Comparison of ENCODE assay signal across 18 cellular contexts in the genomic region with DNA sequence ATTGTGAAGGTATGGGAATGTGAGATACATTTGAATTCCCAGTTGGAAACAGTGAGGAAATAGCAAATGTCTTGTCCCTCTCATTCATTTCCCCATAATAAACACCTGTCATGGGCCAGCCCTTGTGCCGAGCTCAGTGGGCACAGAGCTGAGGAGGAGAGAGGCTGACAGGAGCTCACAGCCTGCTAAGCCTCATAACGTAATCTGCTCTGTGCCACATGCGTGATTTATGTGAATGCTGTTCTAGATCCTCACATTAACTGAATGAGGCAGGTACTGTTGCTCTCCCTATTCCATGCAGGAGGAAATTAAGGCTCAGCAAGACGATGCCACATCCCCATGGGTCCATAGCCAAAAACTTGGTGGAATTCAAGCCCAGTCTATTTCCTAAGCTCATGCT. TPM values are rescaled to one million over a fixed set of nuclear protein-coding genes. Genes with fewer than 3 reads are reported as not detected.
A peak's percentile ranks its signal among the peaks of the same experiment; 100 is the strongest.
DNase-seq lines count a peak whose midpoint lies in the region; ATAC-seq, FAIRE-seq and TF ChIP-seq lines count a peak whose summit lies in the region.
"Had no signal": no experiment of that assay in that cellular context is flagged by ENCODE, and none has a peak within 500 bp of the region (broad histone marks: within the 10 kb centered on the region; RNA-seq: fewer than 3 reads in every experiment).

No MANE protein-coding gene starts in this region.

- no peaks in the 10 kb centered on the region for H3K9me3 Mint-ChIP-seq in stimulated activated naive B cell treated with anti-CD40 and anti-IgM and Interleukin-4, amounts not matched to agents 10 μg/mL and 1 μg/mL and 100 μg/mL, for 72 hours
- H3K9me3 Mint-ChIP-seq: CD4-positive, CD25-positive, alpha-beta regulatory T cell had no signal

- FAIRE-seq in A549 (lab: Jason Lieb, UNC) (no peak), endothelial cell of umbilical vein (lab: Jason Lieb, UNC) (no peak)
- FAIRE-seq: GM12891, H54 had no signal

- H3K4me1 Mint-ChIP-seq in stimulated activated naive B cell treated with anti-CD40 and anti-IgM and Interleukin-4, amounts not matched to agents 10 μg/mL and 1 μg/mL and 100 μg/mL, for 72 hours, result peaks cover 2 to 5% of the 10 kb centered on the region in 2 donors
- H3K4me1 Mint-ChIP-seq: CD4-positive, CD25-positive, alpha-beta regulatory T cell had no signal

- H3K4me3 ChIP-seq in A549, result no peak overlapping the region
- no peak overlapping the region for H3K4me3 ChIP-seq in endothelial cell of umbilical vein (replicated peaks in 1 of 3; ENCODE audit: insufficient read depth in 1 of 3, low read depth in 1 of 3, low read length in 3 of 3)
- H3K4me3 ChIP-seq in spleen, result no peak overlapping the region
- H3K4me3 ChIP-seq in mucosa of descending colon, result no peak overlapping the region
- H3K4me3 ChIP-seq: BLaER1 treated with 17β-estradiol and CSF1 and Interleukin-3, amounts not matched to agents 10 nM and 100 nM; GM23248 had no signal

- BruUV-seq in endothelial cell of umbilical vein (replicated peaks; lab: Mats Ljungman, UMichigan), result no TSS peak

- no peak for ATAC-seq in A549
- no peak for ATAC-seq in HG02870 (IDR thresholded peaks at IDR 0.05; ENCODE audit: unreplicated experiment)
- no peak for ATAC-seq in mucosa of descending colon
- ATAC-seq in stimulated activated naive B cell treated with anti-CD40 and anti-IgM and Interleukin-4, amounts not matched to agents 10 μg/mL and 1 μg/mL and 100 μg/mL, for 72 hours (replicated peaks), result no peak
- ATAC-seq: HCT116 had no signal

- no peaks in the 10 kb centered on the region for H3K27me3 Mint-ChIP-seq in stimulated activated naive B cell treated with anti-CD40 and anti-IgM and Interleukin-4, amounts not matched to agents 10 μg/mL and 1 μg/mL and 100 μg/mL, for 72 hours
- H3K27me3 Mint-ChIP-seq: CD4-positive, CD25-positive, alpha-beta regulatory T cell had no signal

- H3K9me1 ChIP-seq in endothelial cell of umbilical vein (replicated peaks; ENCODE audit: control insufficient read depth, extremely low read depth, insufficient read depth, low read length), result no peaks in the 10 kb centered on the region

- peaks cover 49% of the 10 kb centered on the region for H3K4me1 ChIP-seq in A549
- H3K4me1 ChIP-seq in endothelial cell of umbilical vein (ENCODE audit: control insufficient read depth, extremely low read depth, insufficient read depth, low read length), result peaks cover 48% of the 10 kb centered on the region
- H3K4me1 ChIP-seq in spleen, result peaks cover 0 to 29% (median 11%) of the 10 kb centered on the region in 6 donors
- H3K4me1 ChIP-seq in mucosa of descending colon (ENCODE audit: low read depth), result no peaks in the 10 kb centered on the region

- DNase-seq in A549 (ENCODE audit: low read depth in 1 of 2, low spot score in 1 of 2) (no peak), NCI-H82 treated with DMSO at 0.1 percent for 48 hours (lab: John Stamatoyannopoulos, UW; ENCODE audit: unreplicated experiment) (peak; percentile 45), endothelial cell of umbilical vein (ENCODE audit: low read depth, low spot score) (no peak), spleen (peak; percentile 23), mucosa of descending colon (no peak), NCI-H1417 treated with DMSO at 0.1 percent for 48 hours (lab: John Stamatoyannopoulos, UW) (no peak)
- DNase-seq in stimulated activated naive B cell treated with anti-CD40 and anti-IgM and Interleukin-4, amounts not matched to agents 10 μg/mL and 1 μg/mL and 100 μg/mL, for 72 hours, result no peak
- DNase-seq: Calu3; CD4-positive, CD25-positive, alpha-beta regulatory T cell; DMS79; GM23248 had no signal

- intact Hi-C loops in endothelial cell of umbilical vein (cut with micrococcal nuclease) (loop anchor here (5.0 kb wide), 1 partner anchor 399 kb away; the partner anchor contains the start of gene TMCC1), spleen (cut with DNase I; ENCODE audit: low total_unique reads) (loop anchor here (5.0 to 10.0 kb wide), 3 partner anchors 109 to 442 kb away; no protein-coding TSS in a partner anchor), mucosa of descending colon (cut with DNase I, micrococcal nuclease) (loop anchor here in 1 of 2 donors (5.0 kb wide), 1 partner anchor 334 kb away; no protein-coding TSS in a partner anchor)

- no peak for TF ChIP-seq POLR2A in A549 (IDR thresholded peaks at IDR 0.05; ENCODE audit: low read length)
- no peak for TF ChIP-seq POLR2A in endothelial cell of umbilical vein (IDR thresholded peaks at IDR 0.05; ENCODE audit: low read depth, low read length)
- no peak for TF ChIP-seq POLR2A in spleen (IDR thresholded peaks at IDR 0.05)

- no peak overlapping the region for H3K4me2 ChIP-seq in A549
- no peak overlapping the region for H3K4me2 ChIP-seq in endothelial cell of umbilical vein (ENCODE audit: insufficient read depth, low read length)
- H3K4me2 ChIP-seq: BLaER1 treated with 17β-estradiol and CSF1 and Interleukin-3, amounts not matched to agents 10 nM and 100 nM had no signal

- no peak overlapping the region for H3K4me3 Mint-ChIP-seq in stimulated activated naive B cell treated with anti-CD40 and anti-IgM and Interleukin-4, amounts not matched to agents 10 μg/mL and 1 μg/mL and 100 μg/mL, for 72 hours
- H3K4me3 Mint-ChIP-seq: CD4-positive, CD25-positive, alpha-beta regulatory T cell had no signal

- no peak for TF ChIP-seq EP300 in A549 (IDR thresholded peaks at IDR 0.05)

- peaks cover 14 to 16% of the 10 kb centered on the region in 2 donors for H3K36me3 Mint-ChIP-seq in stimulated activated naive B cell treated with anti-CD40 and anti-IgM and Interleukin-4, amounts not matched to agents 10 μg/mL and 1 μg/mL and 100 μg/mL, for 72 hours

- CTCF ChIA-PET in A549 (lab: Yijun Ruan, JAX) (interaction anchor here (0.9 to 2.2 kb wide), 8 partner anchors 100 to 449 kb away, joined by 3 to 7 read pairs (median 4); no protein-coding TSS in a partner anchor), endothelial cell of umbilical vein (lab: Charles Lee) (interaction anchor here (0.7 to 3.8 kb wide), 5 partner anchors 66 to 112 kb away, joined by 3 to 80 read pairs (median 6); no protein-coding TSS in a partner anchor)

- no peak overlapping the region for H2AFZ ChIP-seq in endothelial cell of umbilical vein (ENCODE audit: low read depth, low read length)
- H2AFZ ChIP-seq: GM23248 had no signal

- 95% methylated on average over 4 of the region's 4 CpGs for WGBS in A549 (ENCODE audit: missing lambda C conversion rate)
- 92 to 97% (median 94%) methylated on average over 4 of the region's 4 CpGs for WGBS in spleen, 5 donors

- H3K9me3 ChIP-seq in A549 (no peaks in the 10 kb centered on the region), endothelial cell of umbilical vein (replicated peaks; ENCODE audit: control insufficient read depth, insufficient read depth, low read length) (no peaks in the 10 kb centered on the region), spleen (no peaks in the 10 kb centered on the region), mucosa of descending colon (no peaks in the 10 kb centered on the region)
- H3K9me3 ChIP-seq: BLaER1 treated with 17β-estradiol and CSF1 and Interleukin-3, amounts not matched to agents 10 nM and 100 nM had no signal

- no peaks in the 10 kb centered on the region for H3K79me2 ChIP-seq in endothelial cell of umbilical vein (ENCODE audit: control insufficient read depth, insufficient read depth, low read length)

- dilution Hi-C loops in endothelial cell of umbilical vein (cut with MboI; ENCODE audit: extremely low pct_ligation_motif_present, low sequenced_read_pairs), result no loop called here

- H3K27ac ChIP-seq in A549, result peak overlapping the region; percentile 89 to 92; a peak in 5 of 6 replicates
- peak overlapping the region; percentile 5 for H3K27ac ChIP-seq in endothelial cell of umbilical vein (ENCODE audit: insufficient read depth, low read depth, low read length)
- H3K27ac ChIP-seq in spleen, result no peak overlapping the region
- H3K27ac ChIP-seq: 22Rv1; BLaER1 treated with 17β-estradiol and CSF1 and Interleukin-3, amounts not matched to agents 10 nM and 100 nM; GM23248 had no signal

- H3K27me3 ChIP-seq in endothelial cell of umbilical vein (ENCODE audit: control insufficient read depth in 2 of 2, insufficient read depth in 2 of 2, low read length in 2 of 2) (no peaks in the 10 kb centered on the region), spleen (replicated peaks in 1 of 7) (no peaks in the 10 kb centered on the region)
- H3K27me3 ChIP-seq: BLaER1 treated with 17β-estradiol and CSF1 and Interleukin-3, amounts not matched to agents 10 nM and 100 nM had no signal

- no peak for TF ChIP-seq CTCF in A549 (IDR thresholded peaks at IDR 0.05)
- TF ChIP-seq CTCF in endothelial cell of umbilical vein (IDR thresholded peaks at IDR 0.05; ENCODE audit: extremely low read depth in 1 of 2, insufficient read depth in 1 of 2, low read depth in 1 of 2, low read length in 2 of 2), result no peak
- no peak for TF ChIP-seq CTCF in spleen (IDR thresholded peaks at IDR 0.05 in 8 of 11, conservative IDR thresholded peaks at IDR 0.05 in 3 of 11)
- no peak for TF ChIP-seq CTCF in mucosa of descending colon (IDR thresholded peaks at IDR 0.05)

- TF ChIP-seq RAD21 in A549 (conservative IDR thresholded peaks at IDR 0.05 in 1 of 2, IDR thresholded peaks at IDR 0.05 in 1 of 2), result no peak

- POLR2A ChIA-PET in A549 (lab: Yijun Ruan, JAX), result no interaction called here
- POLR2A ChIA-PET in endothelial cell of umbilical vein (lab: Charles Lee), result interaction anchor here (1.1 kb wide), 1 partner anchor 103 kb away, joined by 4 read pairs; no protein-coding TSS in a partner anchor

- H3K27ac Mint-ChIP-seq in stimulated activated naive B cell treated with anti-CD40 and anti-IgM and Interleukin-4, amounts not matched to agents 10 μg/mL and 1 μg/mL and 100 μg/mL, for 72 hours, result no peak overlapping the region

- H3K9ac ChIP-seq in endothelial cell of umbilical vein (replicated peaks; ENCODE audit: extremely low read depth, insufficient read depth, low read length), result no peak overlapping the region
- H3K9ac ChIP-seq: BLaER1 treated with 17β-estradiol and CSF1 and Interleukin-3, amounts not matched to agents 10 nM and 100 nM; GM23248 had no signal

- peaks cover 0 to 4% of the 10 kb centered on the region in 2 experiments for H3K36me3 ChIP-seq in endothelial cell of umbilical vein (ENCODE audit: control insufficient read depth in 2 of 2, extremely low read depth in 1 of 2, insufficient read depth in 2 of 2, low read length in 2 of 2)
- peaks cover 0 to 76% (median 0%) of the 10 kb centered on the region in 6 donors for H3K36me3 ChIP-seq in spleen
- H3K36me3 ChIP-seq in mucosa of descending colon (ENCODE audit: low read depth), result no peaks in the 10 kb centered on the region

- no peaks in the 10 kb centered on the region for H4K20me1 ChIP-seq in endothelial cell of umbilical vein (replicated peaks; ENCODE audit: control insufficient read depth, extremely low read depth, insufficient read depth, low read length)
- H4K20me1 ChIP-seq: BLaER1 treated with 17β-estradiol and CSF1 and Interleukin-3, amounts not matched to agents 10 nM and 100 nM had no signal

RNA-seq across cellular contexts. Expression of gene RHO, which starts 35.2 kb away (rescaled TPM):
- 0.03 and 0.04 TPM in 2 replicates for polyA plus RNA-seq in A549 (2011; rRNA removed)
- polyA plus RNA-seq in A549 (2012; cell fraction: cytosol; rRNA removed), result 0.01 TPM in 1 of 2 replicates, not detected in the other
- polyA plus RNA-seq in A549 (2012; cell fraction: nucleus; rRNA removed), result 0.05 and 0.11 TPM in 2 replicates
- polyA plus RNA-seq in A549 (2017; fragmentation: RNase III; extraction: RNeasy Plus Mini Kit Qiagen cat#74134 plus additional on column Dnase treatment), result not detected in 3 replicates
- polyA minus RNA-seq in A549 (2011; rRNA and poly(A)+ RNA removed), result not detected in 2 replicates
- not detected in 2 replicates for total RNA-seq in endothelial cell of umbilical vein
- polyA plus RNA-seq in endothelial cell of umbilical vein, result not detected in 2 replicates
- polyA plus RNA-seq in endothelial cell of umbilical vein (2011; cell fraction: cytosol; rRNA removed), result not detected in 2 replicates
- 0.12 TPM in 1 of 2 replicates, not detected in the other for polyA plus RNA-seq in endothelial cell of umbilical vein (2011; cell fraction: nucleus; rRNA removed)
- not detected in 2 replicates for polyA plus RNA-seq in endothelial cell of umbilical vein (2012)
- not detected in 2 replicates for polyA minus RNA-seq in endothelial cell of umbilical vein
- not detected for polyA minus RNA-seq in endothelial cell of umbilical vein (2011; cell fraction: cytosol; rRNA and poly(A)+ RNA removed)
- not detected in 2 replicates for polyA minus RNA-seq in endothelial cell of umbilical vein (2011; cell fraction: nucleus; rRNA and poly(A)+ RNA removed)
- not detected for total RNA-seq in spleen
- polyA plus RNA-seq in spleen, result not detected
- total RNA-seq in mucosa of descending colon, result not detected
- total RNA-seq: Calu3; CD4-positive, CD25-positive, alpha-beta regulatory T cell; G401; GM23248 had no signal
- polyA plus RNA-seq: CD4-positive, CD25-positive, alpha-beta regulatory T cell; GM23248 had no signal

RNA-seq across cellular contexts. Expression of gene H1-8, which starts 49.8 kb away (rescaled TPM):
- not detected in 2 replicates for polyA plus RNA-seq in A549 (2011; rRNA removed)
- not detected in 2 replicates for polyA plus RNA-seq in A549 (2012; cell fraction: cytosol; rRNA removed)
- polyA plus RNA-seq in A549 (2012; cell fraction: nucleus; rRNA removed), result not detected in 2 replicates
- not detected in 3 replicates for polyA plus RNA-seq in A549 (2017; fragmentation: RNase III; extraction: RNeasy Plus Mini Kit Qiagen cat#74134 plus additional on column Dnase treatment)
- polyA minus RNA-seq in A549 (2011; rRNA and poly(A)+ RNA removed), result not detected in 2 replicates
- total RNA-seq in endothelial cell of umbilical vein, result not detected in 2 replicates
- not detected in 2 replicates for polyA plus RNA-seq in endothelial cell of umbilical vein
- polyA plus RNA-seq in endothelial cell of umbilical vein (2011; cell fraction: cytosol; rRNA removed), result not detected in 2 replicates
- not detected in 2 replicates for polyA plus RNA-seq in endothelial cell of umbilical vein (2011; cell fraction: nucleus; rRNA removed)
- polyA plus RNA-seq in endothelial cell of umbilical vein (2012), result not detected in 2 replicates
- polyA minus RNA-seq in endothelial cell of umbilical vein, result not detected in 2 replicates
- polyA minus RNA-seq in endothelial cell of umbilical vein (2011; cell fraction: cytosol; rRNA and poly(A)+ RNA removed), result not detected
- not detected in 2 replicates for polyA minus RNA-seq in endothelial cell of umbilical vein (2011; cell fraction: nucleus; rRNA and poly(A)+ RNA removed)
- not detected for total RNA-seq in spleen
- not detected for polyA plus RNA-seq in spleen
- total RNA-seq in mucosa of descending colon, result not detected
- total RNA-seq: Calu3; CD4-positive, CD25-positive, alpha-beta regulatory T cell; G401; GM23248 had no signal
- polyA plus RNA-seq: CD4-positive, CD25-positive, alpha-beta regulatory T cell; GM23248 had no signal

RNA-seq across cellular contexts. Expression of gene IFT122, which starts 53.2 kb away (rescaled TPM):
- polyA plus RNA-seq in A549 (2011; rRNA removed) (17.1 and 20.3 TPM in 2 replicates), A549 (2017; fragmentation: RNase III; extraction: RNeasy Plus Mini Kit Qiagen cat#74134 plus additional on column Dnase treatment) (15.0 to 16.8 TPM (median 15.1 TPM) in 3 replicates), endothelial cell of umbilical vein (38.4 and 44.3 TPM in 2 replicates), spleen (1 to 10 TPM; 5.2 to 8.8 (median 8.5) TPM)
- 19.0 and 19.7 TPM in 2 replicates for polyA plus RNA-seq in A549 (2012; cell fraction: cytosol; rRNA removed)
- 78.1 and 111 TPM in 2 replicates for polyA plus RNA-seq in A549 (2012; cell fraction: nucleus; rRNA removed)
- 38.7 and 44.4 TPM in 2 replicates for polyA minus RNA-seq in A549 (2011; rRNA and poly(A)+ RNA removed)
- total RNA-seq in endothelial cell of umbilical vein (36.6 and 41.7 TPM in 2 replicates), spleen (10 to 100 TPM; 17.7 to 31.3 (median 25.2) TPM), mucosa of descending colon (10 to 100 TPM; 24.6 to 35.0 (median 29.6) TPM)
- polyA plus RNA-seq in endothelial cell of umbilical vein (2011; cell fraction: cytosol; rRNA removed), result 26.1 and 28.0 TPM in 2 replicates
- polyA plus RNA-seq in endothelial cell of umbilical vein (2011; cell fraction: nucleus; rRNA removed), result 105 and 116 TPM in 2 replicates
- 18.0 and 23.9 TPM in 2 replicates for polyA plus RNA-seq in endothelial cell of umbilical vein (2012)
- polyA minus RNA-seq in endothelial cell of umbilical vein, result 67.1 and 91.1 TPM in 2 replicates
- 9.4 TPM for polyA minus RNA-seq in endothelial cell of umbilical vein (2011; cell fraction: cytosol; rRNA and poly(A)+ RNA removed)
- polyA minus RNA-seq in endothelial cell of umbilical vein (2011; cell fraction: nucleus; rRNA and poly(A)+ RNA removed), result 56.9 and 73.7 TPM in 2 replicates

RNA-seq across cellular contexts. Expression of gene MBD4, which starts 53.5 kb away (rescaled TPM):
- 38.2 and 49.7 TPM in 2 replicates for polyA plus RNA-seq in A549 (2011; rRNA removed)
- 12.4 and 13.5 TPM in 2 replicates for polyA plus RNA-seq in A549 (2012; cell fraction: cytosol; rRNA removed)
- polyA plus RNA-seq in A549 (2012; cell fraction: nucleus; rRNA removed), result 12.8 and 17.9 TPM in 2 replicates
- 26.4 to 32.7 TPM (median 31.4 TPM) in 3 replicates for polyA plus RNA-seq in A549 (2017; fragmentation: RNase III; extraction: RNeasy Plus Mini Kit Qiagen cat#74134 plus additional on column Dnase treatment)
- polyA minus RNA-seq in A549 (2011; rRNA and poly(A)+ RNA removed), result 8.2 and 9.5 TPM in 2 replicates
- total RNA-seq in endothelial cell of umbilical vein, result 33.2 and 39.5 TPM in 2 replicates
- polyA plus RNA-seq in endothelial cell of umbilical vein, result 11.0 and 17.4 TPM in 2 replicates
- polyA plus RNA-seq in endothelial cell of umbilical vein (2011; cell fraction: cytosol; rRNA removed), result 19.7 and 19.8 TPM in 2 replicates
- polyA plus RNA-seq in endothelial cell of umbilical vein (2011; cell fraction: nucleus; rRNA removed), result 54.2 and 68.8 TPM in 2 replicates
- polyA plus RNA-seq in endothelial cell of umbilical vein (2012), result 16.1 and 22.9 TPM in 2 replicates
- 14.0 and 16.5 TPM in 2 replicates for polyA minus RNA-seq in endothelial cell of umbilical vein
- polyA minus RNA-seq in endothelial cell of umbilical vein (2011; cell fraction: cytosol; rRNA and poly(A)+ RNA removed), result 28.5 TPM
- 35.0 and 41.0 TPM in 2 replicates for polyA minus RNA-seq in endothelial cell of umbilical vein (2011; cell fraction: nucleus; rRNA and poly(A)+ RNA removed)
- 10 to 100 TPM; 47.7 to 72.6 (median 58.4) TPM for total RNA-seq in spleen
- polyA plus RNA-seq in spleen, result 10 to 100 TPM; 40.0 to 52.2 (median 41.4) TPM
- 10 to 100 TPM; 26.6 to 30.6 (median 27.2) TPM for total RNA-seq in mucosa of descending colon

Comparison
In these comparisons a context has a peak if more than half of its experiments do, and no peak if none do; other contexts are left out.
1. DNase-seq: peak in NCI-H82 treated with DMSO at 0.1 percent for 48 hours (single experiment) and spleen (single experiment); none in A549 (0 of 2), endothelial cell of umbilical vein (single experiment), mucosa of descending colon (0 of 3), NCI-H1417 treated with DMSO at 0.1 percent for 48 hours (single experiment) and stimulated activated naive B cell treated with anti-CD40 and anti-IgM and Interleukin-4, amounts not matched to agents 10 μg/mL and 1 μg/mL and 100 μg/mL, for 72 hours (single experiment).
2. H3K27ac ChIP-seq: peak in A549 (2 of 2) and endothelial cell of umbilical vein (single experiment); none in spleen (0 of 8).